In genomic region chr15:57540736-57541135, GRCh38 we compare ENCODE assay signal across 15 cellular contexts. TPM values are rescaled to one million over a fixed set of nuclear protein-coding genes. Genes with fewer than 3 reads are reported as not detected.
DNase-seq lines count a peak whose midpoint lies in the region; ATAC-seq and TF ChIP-seq lines count a peak whose summit lies in the region.
"Had no signal": no experiment of that assay in that cellular context is flagged by ENCODE, and none has a peak within 500 bp of the region (broad histone marks: within the 10 kb centered on the region; RNA-seq: fewer than 3 reads in every experiment).

No MANE protein-coding gene starts in this region.

- H3K36me3 ChIP-seq in duodenal mucosa (ENCODE audit: control insufficient read depth in 1 of 2, insufficient read depth in 2 of 2, low read length in 2 of 2), result no peaks in the 10 kb centered on the region
- H3K36me3 ChIP-seq in mucosa of descending colon (ENCODE audit: low read depth), result no peaks in the 10 kb centered on the region
- H3K36me3 ChIP-seq: MG63 had no signal

- H3K9ac ChIP-seq in duodenal mucosa (ENCODE audit: low read depth in 1 of 2, low read length in 2 of 2), result no peak overlapping the region

- H3K4me3 ChIP-seq in duodenal mucosa (ENCODE audit: low read depth in 1 of 2, low read length in 2 of 2) (no peak overlapping the region), mucosa of descending colon (no peak overlapping the region)
- H3K4me3 ChIP-seq: A549, MG63 had no signal

- POLR2A ChIA-PET in activated CD4-positive, alpha-beta memory T cell treated with anti-CD3 and anti-CD28 coated beads for 36 hours (lab: Charles Lee), result no interaction called here
- POLR2A ChIA-PET in activated CD4-positive, alpha-beta memory T cell treated with anti-CD3 and anti-CD28 coated beads, Interleukin-2, amount 10 ng/mL, durations not matched to agents 7 days and 5 days (lab: Charles Lee), result no interaction called here

- CTCF ChIA-PET in activated CD4-positive, alpha-beta memory T cell treated with anti-CD3 and anti-CD28 coated beads for 36 hours (lab: Charles Lee), result interaction anchor here (2.8 to 3.0 kb wide), 2 partner anchors 12 to 200 kb away, joined by 21 to 30 read pairs; no protein-coding TSS in a partner anchor
- CTCF ChIA-PET in activated CD4-positive, alpha-beta memory T cell treated with anti-CD3 and anti-CD28 coated beads, Interleukin-2, amount 10 ng/mL, durations not matched to agents 7 days and 5 days (lab: Charles Lee), result no interaction called here

- no peaks in the 10 kb centered on the region for H3K36me3 Mint-ChIP-seq in activated CD4-positive, alpha-beta memory T cell treated with anti-CD3 and anti-CD28 coated beads for 36 hours
- no peaks in the 10 kb centered on the region for H3K36me3 Mint-ChIP-seq in activated CD4-positive, alpha-beta memory T cell treated with anti-CD3 and anti-CD28 coated beads, Interleukin-2, amount 10 ng/mL, durations not matched to agents 7 days and 5 days (ENCODE audit: low read depth)
- H3K36me3 Mint-ChIP-seq: naive thymus-derived CD8-positive, alpha-beta T cell had no signal

- peak; percentile 56 for DNase-seq in activated CD4-positive, alpha-beta memory T cell treated with anti-CD3 and anti-CD28 coated beads for 36 hours
- no peak for DNase-seq in activated CD4-positive, alpha-beta memory T cell treated with anti-CD3 and anti-CD28 coated beads, Interleukin-2, amount 10 ng/mL, durations not matched to agents 7 days and 5 days
- DNase-seq in NCI-H2196 treated with DMSO at 0.1 percent for 48 hours (lab: John Stamatoyannopoulos, UW; ENCODE audit: unreplicated experiment) (no peak), AG08395 (ENCODE audit: low spot score) (no peak), mucosa of descending colon (no peak)
- DNase-seq: MG63; naive thymus-derived CD8-positive, alpha-beta T cell; Right ventricle myocardium superior; stimulated activated CD8-positive, alpha-beta memory T cell treated with anti-CD3 and anti-CD28 coated beads, Interleukin-4, amount 100 ng/mL, for 48 hours had no signal

- H3K4me1 Mint-ChIP-seq in activated CD4-positive, alpha-beta memory T cell treated with anti-CD3 and anti-CD28 coated beads for 36 hours (ENCODE audit: low read depth), result peaks cover 6% of the 10 kb centered on the region
- H3K4me1 Mint-ChIP-seq in activated CD4-positive, alpha-beta memory T cell treated with anti-CD3 and anti-CD28 coated beads, Interleukin-2, amount 10 ng/mL, durations not matched to agents 7 days and 5 days, result peaks cover 2% of the 10 kb centered on the region
- H3K4me1 Mint-ChIP-seq: activated naive CD4-positive, alpha-beta T cell treated with anti-CD3 and anti-CD28 coated beads, Interleukin-2, amount 50 U/mL, for 24 hours; naive thymus-derived CD8-positive, alpha-beta T cell had no signal

- no peaks in the 10 kb centered on the region for H3K27me3 ChIP-seq in duodenal mucosa (ENCODE audit: control insufficient read depth in 1 of 2, insufficient read depth in 2 of 2, low read length in 2 of 2)
- H3K27me3 ChIP-seq: MG63 had no signal

- H3K4me3 Mint-ChIP-seq in activated CD4-positive, alpha-beta memory T cell treated with anti-CD3 and anti-CD28 coated beads for 36 hours, result no peak overlapping the region
- H3K4me3 Mint-ChIP-seq in activated CD4-positive, alpha-beta memory T cell treated with anti-CD3 and anti-CD28 coated beads, Interleukin-2, amount 10 ng/mL, durations not matched to agents 7 days and 5 days, result no peak overlapping the region
- H3K4me3 Mint-ChIP-seq: activated naive CD4-positive, alpha-beta T cell treated with anti-CD3 and anti-CD28 coated beads, Interleukin-2, amount 50 U/mL, for 24 hours; naive thymus-derived CD8-positive, alpha-beta T cell had no signal

- H3K27ac ChIP-seq in duodenal mucosa (ENCODE audit: low read depth, low read length), result peak overlapping the region; percentile 5
- H3K27ac ChIP-seq: A549, HL-60 had no signal

- H3K27ac Mint-ChIP-seq in activated CD4-positive, alpha-beta memory T cell treated with anti-CD3 and anti-CD28 coated beads for 36 hours, result no peak overlapping the region
- no peak overlapping the region for H3K27ac Mint-ChIP-seq in activated CD4-positive, alpha-beta memory T cell treated with anti-CD3 and anti-CD28 coated beads, Interleukin-2, amount 10 ng/mL, durations not matched to agents 7 days and 5 days
- H3K27ac Mint-ChIP-seq: activated naive CD4-positive, alpha-beta T cell treated with anti-CD3 and anti-CD28 coated beads, Interleukin-2, amount 50 U/mL, for 24 hours; naive thymus-derived CD8-positive, alpha-beta T cell had no signal

- TF ChIP-seq CTCF in mucosa of descending colon (IDR thresholded peaks at IDR 0.05), result no peak

- intact Hi-C loops in activated CD4-positive, alpha-beta memory T cell treated with anti-CD3 and anti-CD28 coated beads for 36 hours (cut with micrococcal nuclease), result no loop called here
- intact Hi-C loops in mucosa of descending colon (cut with DNase I, micrococcal nuclease), result no loop called here

- H3K9me3 ChIP-seq in duodenal mucosa (ENCODE audit: control insufficient read depth in 1 of 2, low read length in 2 of 2) (no peaks in the 10 kb centered on the region), mucosa of descending colon (no peaks in the 10 kb centered on the region)
- H3K9me3 ChIP-seq: A549, MG63 had no signal

- no peaks in the 10 kb centered on the region for H3K4me1 ChIP-seq in duodenal mucosa (ENCODE audit: control insufficient read depth in 1 of 2, insufficient read depth in 2 of 2, low read length in 2 of 2)
- peaks cover 10% of the 10 kb centered on the region for H3K4me1 ChIP-seq in mucosa of descending colon (ENCODE audit: low read depth)

- ATAC-seq in GM19438 (IDR thresholded peaks at IDR 0.05; ENCODE audit: low read depth, unreplicated experiment) (peak; percentile 86), HG02981 (IDR thresholded peaks at IDR 0.05; ENCODE audit: unreplicated experiment) (peak; percentile 67), mucosa of descending colon (no peak)
- ATAC-seq: A549; naive thymus-derived CD8-positive, alpha-beta T cell had no signal

- H3K9me3 Mint-ChIP-seq in activated CD4-positive, alpha-beta memory T cell treated with anti-CD3 and anti-CD28 coated beads for 36 hours, result peaks cover 13% of the 10 kb centered on the region
- peaks cover 2% of the 10 kb centered on the region for H3K9me3 Mint-ChIP-seq in activated CD4-positive, alpha-beta memory T cell treated with anti-CD3 and anti-CD28 coated beads, Interleukin-2, amount 10 ng/mL, durations not matched to agents 7 days and 5 days
- H3K9me3 Mint-ChIP-seq: activated naive CD4-positive, alpha-beta T cell treated with anti-CD3 and anti-CD28 coated beads, Interleukin-2, amount 50 U/mL, for 24 hours had no signal

- H3K27me3 Mint-ChIP-seq in activated CD4-positive, alpha-beta memory T cell treated with anti-CD3 and anti-CD28 coated beads for 36 hours, result peaks cover 9% of the 10 kb centered on the region
- peaks cover 9% of the 10 kb centered on the region for H3K27me3 Mint-ChIP-seq in activated CD4-positive, alpha-beta memory T cell treated with anti-CD3 and anti-CD28 coated beads, Interleukin-2, amount 10 ng/mL, durations not matched to agents 7 days and 5 days

RNA-seq across cellular contexts. Expression of gene MYZAP, which starts 51.0 kb away (rescaled TPM):
- under 1 TPM; 0.55 to 0.63 TPM for total RNA-seq in activated CD4-positive, alpha-beta memory T cell treated with anti-CD3 and anti-CD28 coated beads for 36 hours
- total RNA-seq in activated CD4-positive, alpha-beta memory T cell treated with anti-CD3 and anti-CD28 coated beads, Interleukin-2, amount 10 ng/mL, durations not matched to agents 7 days and 5 days, result under 1 TPM in 1 of 2 experiments, not detected in 1; 0.18 TPM
- 10 to 100 TPM; 17.5 to 18.8 (median 17.9) TPM for total RNA-seq in mucosa of descending colon
- total RNA-seq: naive thymus-derived CD8-positive, alpha-beta T cell had no signal

Comparison
In these comparisons a context has a peak if more than half of its experiments do, and no peak if none do; other contexts are left out.
1. RNA of gene MYZAP, which starts 51.0 kb away (total RNA-seq): 17.5 to 18.8 TPM in mucosa of descending colon; 0.55 to 0.63 TPM in activated CD4-positive, alpha-beta memory T cell treated with anti-CD3 and anti-CD28 coated beads for 36 hours and 0.18 TPM in activated CD4-positive, alpha-beta memory T cell treated with anti-CD3 and anti-CD28 coated beads, Interleukin-2, amount 10 ng/mL, durations not matched to agents 7 days and 5 days; every median in the first group is over 10 times any median in the second.